In genomic region chr3:128343287-128344045, GRCh38 we compare ENCODE assay signal across 10 cellular contexts.
DNase-seq lines count a peak whose midpoint lies in the region; ATAC-seq, FAIRE-seq and TF ChIP-seq lines count a peak whose summit lies in the region.
"Had no signal": no experiment of that assay in that cellular context is flagged by ENCODE, and none has a peak within 500 bp of the region (broad histone marks: within the 10 kb centered on the region; RNA-seq: fewer than 3 reads in every experiment).

No MANE protein-coding gene starts in this region.

- H3K4me1 Mint-ChIP-seq in activated naive CD4-positive, alpha-beta T cell treated with anti-CD3 and anti-CD28 coated beads, Interleukin-2, amount 10 ng/mL, durations not matched to agents 7 days and 5 days: no peaks in the 10 kb centered on the region

- no peak overlapping the region for H3K27ac ChIP-seq in upper lobe of right lung

- peaks cover 5% of the 10 kb centered on the region for H3K36me3 ChIP-seq in upper lobe of right lung

- no peaks in the 10 kb centered on the region for H3K27me3 ChIP-seq in upper lobe of right lung

- TF ChIP-seq CTCF in fibroblast of the aortic adventitia (IDR thresholded peaks at IDR 0.05; ENCODE audit: insufficient read depth, low read length) (no peak), upper lobe of right lung (IDR thresholded peaks at IDR 0.05) (no peak), GM10248 (IDR thresholded peaks at IDR 0.05; ENCODE audit: control extremely low read depth, extremely low read depth, low read depth, missing control alignments) (no peak)

- peak in 1 of 2 donors; percentile 36 for ATAC-seq in activated naive CD4-positive, alpha-beta T cell treated with anti-CD3 and anti-CD28 coated beads, Interleukin-2, amount 50 U/mL, for 72 hours
- peak; percentile 65 for ATAC-seq in upper lobe of right lung

- DNase-seq in activated naive CD4-positive, alpha-beta T cell treated with anti-CD3 and anti-CD28 coated beads, Interleukin-2, amount 50 U/mL, for 72 hours (ENCODE audit: low spot score in 2 of 2): no peak
- DNase-seq in activated naive CD4-positive, alpha-beta T cell treated with anti-CD3 and anti-CD28 coated beads, Interleukin-2, amount 10 ng/mL, durations not matched to agents 7 days and 5 days: no peak
- DNase-seq in fibroblast of the aortic adventitia (ENCODE audit: low read depth): peak; percentile 24
- no peak for DNase-seq in upper lobe of right lung
- no peak for DNase-seq in GOT3 (lab: John Stamatoyannopoulos, UW)
- DNase-seq in frontal cortex (ENCODE audit: low spot score in 2 of 2): no peak
- DNase-seq in GM10248 (ENCODE audit: extremely low spot score): no peak
- DNase-seq: activated naive CD4-positive, alpha-beta T cell treated with anti-CD3 and anti-CD28 coated beads for 36 hours had no signal

- intact Hi-C loops in upper lobe of right lung (cut with DNase I): no loop called here

- no peak for FAIRE-seq in frontal cortex (lab: Jason Lieb, UNC)

- no peaks in the 10 kb centered on the region for H3K9me3 ChIP-seq in upper lobe of right lung

- H3K4me1 ChIP-seq in upper lobe of right lung: no peaks in the 10 kb centered on the region

- no peak overlapping the region for H3K4me3 ChIP-seq in fibroblast of the aortic adventitia (ENCODE audit: low read depth, low read length)
- H3K4me3 ChIP-seq in upper lobe of right lung: no peak overlapping the region

- no peaks in the 10 kb centered on the region for H3K36me3 Mint-ChIP-seq in activated naive CD4-positive, alpha-beta T cell treated with anti-CD3 and anti-CD28 coated beads, Interleukin-2, amount 50 U/mL, for 72 hours
- H3K36me3 Mint-ChIP-seq in activated naive CD4-positive, alpha-beta T cell treated with anti-CD3 and anti-CD28 coated beads, Interleukin-2, amount 10 ng/mL, durations not matched to agents 7 days and 5 days: no peaks in the 10 kb centered on the region

- POLR2A ChIA-PET in GM10248 (lab: Yijun Ruan, JAX): no interaction called here

- H3K27me3 Mint-ChIP-seq in activated naive CD4-positive, alpha-beta T cell treated with anti-CD3 and anti-CD28 coated beads, Interleukin-2, amount 10 ng/mL, durations not matched to agents 7 days and 5 days: no peaks in the 10 kb centered on the region
- H3K27me3 Mint-ChIP-seq: B cell had no signal

- CTCF ChIA-PET in activated naive CD4-positive, alpha-beta T cell treated with anti-CD3 and anti-CD28 coated beads, Interleukin-2, amount 10 ng/mL, durations not matched to agents 7 days and 5 days (lab: Charles Lee): no interaction called here
- CTCF ChIA-PET in GM10248 (lab: Yijun Ruan, JAX): interaction anchor here (1.6 to 1.9 kb wide), 2 partner anchors 8 to 11 kb away, joined by 5 to 6 read pairs; no protein-coding TSS in a partner anchor

- peak overlapping the region; percentile 10 to 89 for H3K27ac Mint-ChIP-seq in activated naive CD4-positive, alpha-beta T cell treated with anti-CD3 and anti-CD28 coated beads, Interleukin-2, amount 50 U/mL, for 72 hours
- no peak overlapping the region for H3K27ac Mint-ChIP-seq in activated naive CD4-positive, alpha-beta T cell treated with anti-CD3 and anti-CD28 coated beads, Interleukin-2, amount 10 ng/mL, durations not matched to agents 7 days and 5 days
- H3K27ac Mint-ChIP-seq: activated naive CD4-positive, alpha-beta T cell treated with anti-CD3 and anti-CD28 coated beads for 36 hours; B cell had no signal

- no peak overlapping the region for H3K4me3 Mint-ChIP-seq in activated naive CD4-positive, alpha-beta T cell treated with anti-CD3 and anti-CD28 coated beads, Interleukin-2, amount 10 ng/mL, durations not matched to agents 7 days and 5 days
- H3K4me3 Mint-ChIP-seq: activated naive CD4-positive, alpha-beta T cell treated with anti-CD3 and anti-CD28 coated beads for 36 hours; B cell had no signal

- no peaks in the 10 kb centered on the region for H3K9me3 Mint-ChIP-seq in activated naive CD4-positive, alpha-beta T cell treated with anti-CD3 and anti-CD28 coated beads, Interleukin-2, amount 50 U/mL, for 72 hours
- H3K9me3 Mint-ChIP-seq in activated naive CD4-positive, alpha-beta T cell treated with anti-CD3 and anti-CD28 coated beads, Interleukin-2, amount 10 ng/mL, durations not matched to agents 7 days and 5 days: no peaks in the 10 kb centered on the region
- H3K9me3 Mint-ChIP-seq: activated naive CD4-positive, alpha-beta T cell treated with anti-CD3 and anti-CD28 coated beads for 36 hours had no signal

TF ChIP-seq in PFSK-1, 5 proteins besides CTCF, POLR2A, EP300 and RAD21:
- TF ChIP-seq FOXP2 (optimal IDR thresholded peaks at IDR 0.05; ENCODE audit: borderline replicate concordance, extremely low read depth, extremely low read length, insufficient read depth) (peak; percentile 98), SIN3A (IDR thresholded peaks at IDR 0.05; ENCODE audit: borderline replicate concordance, insufficient read depth, low read length) (0 out of 2 replicates have a peak, but pooled peaks have one; percentile 39), TAF1 (IDR thresholded peaks at IDR 0.05; ENCODE audit: borderline replicate concordance, insufficient read depth, low read length) (0 out of 2 replicates have a peak, but pooled peaks have one; percentile 21), POLR2AphosphoS5 (IDR thresholded peaks at IDR 0.05; ENCODE audit: low read depth, low read length) (peak; percentile 43; the same call in 1 of the 2 replicates)
- TF ChIP-seq, protein P1, sequence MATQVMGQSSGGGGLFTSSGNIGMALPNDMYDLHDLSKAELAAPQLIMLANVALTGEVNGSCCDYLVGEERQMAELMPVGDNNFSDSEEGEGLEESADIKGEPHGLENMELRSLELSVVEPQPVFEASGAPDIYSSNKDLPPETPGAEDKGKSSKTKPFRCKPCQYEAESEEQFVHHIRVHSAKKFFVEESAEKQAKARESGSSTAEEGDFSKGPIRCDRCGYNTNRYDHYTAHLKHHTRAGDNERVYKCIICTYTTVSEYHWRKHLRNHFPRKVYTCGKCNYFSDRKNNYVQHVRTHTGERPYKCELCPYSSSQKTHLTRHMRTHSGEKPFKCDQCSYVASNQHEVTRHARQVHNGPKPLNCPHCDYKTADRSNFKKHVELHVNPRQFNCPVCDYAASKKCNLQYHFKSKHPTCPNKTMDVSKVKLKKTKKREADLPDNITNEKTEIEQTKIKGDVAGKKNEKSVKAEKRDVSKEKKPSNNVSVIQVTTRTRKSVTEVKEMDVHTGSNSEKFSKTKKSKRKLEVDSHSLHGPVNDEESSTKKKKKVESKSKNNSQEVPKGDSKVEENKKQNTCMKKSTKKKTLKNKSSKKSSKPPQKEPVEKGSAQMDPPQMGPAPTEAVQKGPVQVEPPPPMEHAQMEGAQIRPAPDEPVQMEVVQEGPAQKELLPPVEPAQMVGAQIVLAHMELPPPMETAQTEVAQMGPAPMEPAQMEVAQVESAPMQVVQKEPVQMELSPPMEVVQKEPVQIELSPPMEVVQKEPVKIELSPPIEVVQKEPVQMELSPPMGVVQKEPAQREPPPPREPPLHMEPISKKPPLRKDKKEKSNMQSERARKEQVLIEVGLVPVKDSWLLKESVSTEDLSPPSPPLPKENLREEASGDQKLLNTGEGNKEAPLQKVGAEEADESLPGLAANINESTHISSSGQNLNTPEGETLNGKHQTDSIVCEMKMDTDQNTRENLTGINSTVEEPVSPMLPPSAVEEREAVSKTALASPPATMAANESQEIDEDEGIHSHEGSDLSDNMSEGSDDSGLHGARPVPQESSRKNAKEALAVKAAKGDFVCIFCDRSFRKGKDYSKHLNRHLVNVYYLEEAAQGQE (IDR thresholded peaks at IDR 0.05; ENCODE audit: insufficient read depth in 1 of 2, low read depth in 2 of 2, low read length in 2 of 2): no peak
